ENCODE assay signal across 9 cellular contexts in the genomic region with DNA sequence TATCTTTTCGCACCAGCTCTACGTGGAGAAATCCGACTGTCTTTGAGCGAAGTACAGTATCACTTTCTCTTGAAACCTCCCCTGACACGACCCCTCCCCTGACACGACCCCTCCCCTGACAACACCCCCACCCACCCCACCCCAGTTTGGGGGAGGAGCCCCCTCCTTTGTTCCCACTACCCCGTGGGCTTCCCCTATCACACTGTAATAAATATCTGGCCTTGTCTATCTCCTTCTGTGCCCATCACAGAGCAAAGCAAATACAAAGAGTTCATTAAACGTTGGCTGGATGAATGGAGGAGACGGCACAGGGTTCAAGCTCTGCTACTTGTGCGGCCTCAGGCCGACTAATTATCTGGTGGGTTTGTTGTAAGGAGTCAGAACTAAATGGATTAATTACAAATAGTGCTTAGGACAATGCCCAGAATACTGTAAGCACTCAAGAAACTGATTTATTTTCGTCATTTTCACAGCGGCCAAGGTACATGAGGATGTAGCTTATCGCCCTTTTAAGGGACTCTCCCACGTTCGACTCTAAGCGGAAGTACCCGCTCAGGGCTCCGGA. TPM values are rescaled to one million over a fixed set of nuclear protein-coding genes. Genes with fewer than 3 reads are reported as not detected.
DNase-seq lines count a peak whose midpoint lies in the region; ATAC-seq lines count a peak whose summit lies in the region.
"Had no signal": no experiment of that assay in that cellular context is flagged by ENCODE, and none has a peak within 500 bp of the region (broad histone marks: within the 10 kb centered on the region; RNA-seq: fewer than 3 reads in every experiment).

No MANE protein-coding gene starts in this region.

- H3K36me3 Mint-ChIP-seq in CD4-positive, alpha-beta memory T cell: peaks cover 0 to 10% of the 10 kb centered on the region in 2 donors
- H3K36me3 Mint-ChIP-seq in activated naive CD8-positive, alpha-beta T cell treated with anti-CD3 and anti-CD28 coated beads, Interleukin-2, amount 10 ng/mL, durations not matched to agents 7 days and 5 days: no peaks in the 10 kb centered on the region

- POLR2A ChIA-PET in CD4-positive, alpha-beta memory T cell (lab: Charles Lee; ENCODE audit: partially characterized antibody): interaction anchor here (0.7 to 6.4 kb wide), 27 partner anchors 9 to 1073 kb away, joined by 3 to 94 read pairs (median 5); a partner anchor contains a TSS
- POLR2A ChIA-PET in activated naive CD8-positive, alpha-beta T cell treated with anti-CD3 and anti-CD28 coated beads, Interleukin-2, amount 10 ng/mL, durations not matched to agents 7 days and 5 days (lab: Charles Lee): interaction anchor here (0.5 to 4.5 kb wide), 23 partner anchors 16 to 727 kb away, joined by 3 to 51 read pairs (median 6); a partner anchor contains a TSS

- H3K4me1 ChIP-seq in CD4-positive, alpha-beta memory T cell (ENCODE audit: insufficient read depth, low read length): peaks cover 64% of the 10 kb centered on the region

- CTCF ChIA-PET in CD4-positive, alpha-beta memory T cell (lab: Charles Lee; ENCODE audit: partially characterized antibody): interaction anchor here (0.9 to 10.1 kb wide), 14 partner anchors 11 to 256 kb away, joined by 4 to 136 read pairs (median 13); a partner anchor contains a TSS

- peak overlapping the region; percentile 80 to 94 (median 89) for H3K4me3 Mint-ChIP-seq in CD4-positive, alpha-beta memory T cell
- peak overlapping the region; percentile 80 for H3K4me3 Mint-ChIP-seq in activated naive CD8-positive, alpha-beta T cell treated with anti-CD3 and anti-CD28 coated beads, Interleukin-2, amount 10 ng/mL, durations not matched to agents 7 days and 5 days

- H3K4me3 ChIP-seq in CD4-positive, alpha-beta memory T cell (ENCODE audit: low read length in 2 of 2): peak overlapping the region in 1 of 2 donors; percentile 85

- no peaks in the 10 kb centered on the region for H3K9me3 Mint-ChIP-seq in CD4-positive, alpha-beta memory T cell
- no peaks in the 10 kb centered on the region for H3K9me3 Mint-ChIP-seq in activated naive CD8-positive, alpha-beta T cell treated with anti-CD3 and anti-CD28 coated beads, Interleukin-2, amount 10 ng/mL, durations not matched to agents 7 days and 5 days

- no peaks in the 10 kb centered on the region for H3K27me3 Mint-ChIP-seq in CD4-positive, alpha-beta memory T cell
- peaks cover 10% of the 10 kb centered on the region for H3K27me3 Mint-ChIP-seq in activated naive CD8-positive, alpha-beta T cell treated with anti-CD3 and anti-CD28 coated beads, Interleukin-2, amount 10 ng/mL, durations not matched to agents 7 days and 5 days

- H3K27me3 ChIP-seq in CD4-positive, alpha-beta memory T cell (ENCODE audit: insufficient read depth, low read length): no peaks in the 10 kb centered on the region
- no peaks in the 10 kb centered on the region for H3K27me3 ChIP-seq in layer of hippocampus (ENCODE audit: control insufficient read depth, insufficient read depth, low read length)

- no peak for DNase-seq in CD4-positive, alpha-beta memory T cell
- DNase-seq in activated naive CD8-positive, alpha-beta T cell treated with anti-CD3 and anti-CD28 coated beads, Interleukin-2, amount 10 ng/mL, durations not matched to agents 7 days and 5 days: no peak
- no peak for DNase-seq in NCI-H2227 (lab: John Stamatoyannopoulos, UW; ENCODE audit: unreplicated experiment)
- no peak for DNase-seq in activated CD8-positive, alpha-beta memory T cell treated with anti-CD3 and anti-CD28 coated beads, Interleukin-2, amount 50 U/mL, for 4 hours

- H3K9me3 ChIP-seq in CD4-positive, alpha-beta memory T cell (ENCODE audit: control insufficient read depth in 1 of 2, low read length in 2 of 2): no peaks in the 10 kb centered on the region

- ATAC-seq in HG02763 (IDR thresholded peaks at IDR 0.05; ENCODE audit: unreplicated experiment) (peak; percentile 7), HG03469 (IDR thresholded peaks at IDR 0.05; ENCODE audit: unreplicated experiment) (no peak)
- peak; percentile 6 for ATAC-seq in activated naive CD8-positive, alpha-beta T cell treated with anti-CD3 and anti-CD28 coated beads, Interleukin-2, amount 10 ng/mL, durations not matched to agents 7 days and 5 days (ENCODE audit: low read depth)

- H3K27ac ChIP-seq in CD4-positive, alpha-beta memory T cell (ENCODE audit: low read depth, low read length): peak overlapping the region; percentile 88
- H3K27ac ChIP-seq in layer of hippocampus (ENCODE audit: low read depth, low read length) (peak overlapping the region; percentile 96), temporal lobe (ENCODE audit: low read depth, low read length) (peak overlapping the region; percentile 95)

- intact Hi-C loops in CD4-positive, alpha-beta memory T cell (cut with micrococcal nuclease): loop anchor here (1.0 to 5.0 kb wide), 15 partner anchors 15 to 366 kb away; a partner anchor contains a TSS

- no peaks in the 10 kb centered on the region for H3K36me3 ChIP-seq in CD4-positive, alpha-beta memory T cell (ENCODE audit: insufficient read depth, low read length)

- peaks cover 35 to 68% (median 50%) of the 10 kb centered on the region in 4 donors for H3K4me1 Mint-ChIP-seq in CD4-positive, alpha-beta memory T cell
- peaks cover 50% of the 10 kb centered on the region for H3K4me1 Mint-ChIP-seq in activated naive CD8-positive, alpha-beta T cell treated with anti-CD3 and anti-CD28 coated beads, Interleukin-2, amount 10 ng/mL, durations not matched to agents 7 days and 5 days

- H3K27ac Mint-ChIP-seq in CD4-positive, alpha-beta memory T cell: peak overlapping the region; percentile 94 to 99 (median 97)
- peak overlapping the region; percentile 98 for H3K27ac Mint-ChIP-seq in activated naive CD8-positive, alpha-beta T cell treated with anti-CD3 and anti-CD28 coated beads, Interleukin-2, amount 10 ng/mL, durations not matched to agents 7 days and 5 days

RNA-seq across cellular contexts. Expression of a gene that starts 0.6 kb away (rescaled TPM):
- 100 to 1,000 TPM; 108 to 109 TPM for total RNA-seq in CD4-positive, alpha-beta memory T cell
- polyA plus RNA-seq in CD4-positive, alpha-beta memory T cell: 10 to 100 TPM; 16.3 to 26.7 TPM
- 10 to 100 TPM; 75.3 to 79.5 TPM for total RNA-seq in activated naive CD8-positive, alpha-beta T cell treated with anti-CD3 and anti-CD28 coated beads, Interleukin-2, amount 10 ng/mL, durations not matched to agents 7 days and 5 days
- 27.5 TPM for total RNA-seq in temporal lobe

RNA-seq across cellular contexts. Expression of a gene that starts 28.1 kb away (rescaled TPM):
- 1 to 10 TPM in 1 of 2 experiments, not detected in 1; 1.0 TPM for total RNA-seq in CD4-positive, alpha-beta memory T cell
- polyA plus RNA-seq in CD4-positive, alpha-beta memory T cell: not detected
- not detected for total RNA-seq in activated naive CD8-positive, alpha-beta T cell treated with anti-CD3 and anti-CD28 coated beads, Interleukin-2, amount 10 ng/mL, durations not matched to agents 7 days and 5 days
- total RNA-seq in temporal lobe: not detected
- total RNA-seq: M059J had no signal

RNA-seq across cellular contexts. Expression of a gene that starts 31.5 kb away (rescaled TPM):
- total RNA-seq in CD4-positive, alpha-beta memory T cell: 10 to 100 TPM; 84.0 to 89.2 TPM
- 10 to 100 TPM; 17.6 to 30.3 TPM for polyA plus RNA-seq in CD4-positive, alpha-beta memory T cell
- 100 to 1,000 TPM; 157 to 169 TPM for total RNA-seq in activated naive CD8-positive, alpha-beta T cell treated with anti-CD3 and anti-CD28 coated beads, Interleukin-2, amount 10 ng/mL, durations not matched to agents 7 days and 5 days
- total RNA-seq in temporal lobe: 0.49 TPM

RNA-seq across cellular contexts. Expression of a gene that starts 47.7 kb away (rescaled TPM):
- not detected for total RNA-seq in CD4-positive, alpha-beta memory T cell
- not detected for polyA plus RNA-seq in CD4-positive, alpha-beta memory T cell
- total RNA-seq in activated naive CD8-positive, alpha-beta T cell treated with anti-CD3 and anti-CD28 coated beads, Interleukin-2, amount 10 ng/mL, durations not matched to agents 7 days and 5 days: under 1 TPM in 1 of 2 experiments, not detected in 1; 0.31 TPM
- 3.4 TPM for total RNA-seq in temporal lobe

RNA-seq across cellular contexts. Expression of a gene that starts 50.5 kb away (rescaled TPM):
- total RNA-seq in CD4-positive, alpha-beta memory T cell: 1 to 10 TPM; 7.3 to 9.8 TPM
- 1 to 10 TPM in 1 of 2 donors, under 1 TPM in 1; 0.38 to 7.1 TPM for polyA plus RNA-seq in CD4-positive, alpha-beta memory T cell
- 10 to 100 TPM; 16.4 to 16.6 TPM for total RNA-seq in activated naive CD8-positive, alpha-beta T cell treated with anti-CD3 and anti-CD28 coated beads, Interleukin-2, amount 10 ng/mL, durations not matched to agents 7 days and 5 days
- 36.1 TPM for total RNA-seq in temporal lobe

Comparison
In these comparisons a context has a peak if more than half of its experiments do, and no peak if none do; other contexts are left out.
1. RNA of a gene that starts 31.5 kb away (total RNA-seq): 157 to 169 TPM in activated naive CD8-positive, alpha-beta T cell treated with anti-CD3 and anti-CD28 coated beads, Interleukin-2, amount 10 ng/mL, durations not matched to agents 7 days and 5 days and 84.0 to 89.2 TPM in CD4-positive, alpha-beta memory T cell; 0.49 TPM in temporal lobe (single experiment); every median in the first group is over 10 times any median in the second.
2. Peak in every context shown above with its lines, with median percentiles within 50 percentile points of each other: H3K27ac ChIP-seq.